19 cellular contexts compared by ENCODE assay signal in genomic region chrX:110397904-110398303, GRCh38. TPM values are rescaled to one million over a fixed set of nuclear protein-coding genes. Genes with fewer than 3 reads are reported as not detected.
DNase-seq lines count a peak whose midpoint lies in the region; ATAC-seq, FAIRE-seq and TF ChIP-seq lines count a peak whose summit lies in the region.
"Had no signal": no experiment of that assay in that cellular context is flagged by ENCODE, and none has a peak within 500 bp of the region (broad histone marks: within the 10 kb centered on the region; RNA-seq: fewer than 3 reads in every experiment).

No MANE protein-coding gene starts in this region.

- WGBS in H1 (ENCODE audit: extremely low coverage in 1 of 2, insufficient coverage in 1 of 2, insufficient read length in 1 of 2, insufficient replicate concordance in 2 of 2, low coverage in 1 of 2, low lambda C conversion rate in 2 of 2, missing lambda C conversion rate in 1 of 2), 2 experiments: 75% methylated on average over 4 of the region's 6 CpGs; no CpG with 5 or more reads in 1 of the 2 experiments
- WGBS in mesenchymal stem cell: 80% methylated on average over 4 of the region's 6 CpGs

- H2AFZ ChIP-seq in GM23338 (peak overlapping the region; percentile 43; the same call in 1 of the 2 replicates), H1 (ENCODE audit: low read length) (peak overlapping the region; percentile 76; the same call in 1 of the 2 replicates), mesenchymal stem cell (ENCODE audit: low read depth, low read length) (no peak overlapping the region)

- H3K36me3 ChIP-seq in GM23338 (ENCODE audit: insufficient read depth) (no peaks in the 10 kb centered on the region), H1 (ENCODE audit: control insufficient read depth in 2 of 4, insufficient read depth in 4 of 4, low read length in 3 of 4) (no peaks in the 10 kb centered on the region), mesenchymal stem cell (ENCODE audit: control insufficient read depth in 1 of 2, insufficient read depth in 2 of 2, low read depth in 1 of 2, low read length in 2 of 2) (no peaks in the 10 kb centered on the region)

- CTCF ChIA-PET in H1 (lab: Charles Lee; ENCODE audit: partially characterized antibody): interaction anchor here (1.2 to 3.1 kb wide), 3 partner anchors 8 to 230 kb away, joined by 3 to 14 read pairs (median 4); no protein-coding TSS in a partner anchor

- TF ChIP-seq CTCF in GM23338 (conservative IDR thresholded peaks at IDR 0.05; ENCODE audit: low read depth in 2 of 2) (no peak), H1 (IDR thresholded peaks at IDR 0.05; ENCODE audit: control extremely low read depth in 1 of 3, insufficient read depth in 1 of 3, low read depth in 1 of 3, low read length in 3 of 3) (no peak)

- H3K36me3 Mint-ChIP-seq in GM23338 (ENCODE audit: low read depth): no peaks in the 10 kb centered on the region
- H3K36me3 Mint-ChIP-seq: CD14-positive monocyte had no signal

- H3K27me3 Mint-ChIP-seq in GM23338 (ENCODE audit: insufficient read depth, low read depth, poor library complexity): no peaks in the 10 kb centered on the region

- no peak overlapping the region for H4K5ac ChIP-seq in H1 (ENCODE audit: insufficient read length, low read depth, low read length)

- H2BK5ac ChIP-seq in H1 (ENCODE audit: low read depth, low read length) (no peak overlapping the region), mesenchymal stem cell (ENCODE audit: low read depth, low read length, poor library complexity, severe bottlenecking) (no peak overlapping the region)

- H2BK15ac ChIP-seq in H1 (ENCODE audit: low read length) (0 out of 2 replicates have a peak overlapping the region, but pooled peaks have one; percentile 46), mesenchymal stem cell (ENCODE audit: low read depth, poor library complexity, severe bottlenecking) (no peak overlapping the region)

- TF ChIP-seq RAD21 in H1 (IDR thresholded peaks at IDR 0.05 in 1 of 2, conservative IDR thresholded peaks at IDR 0.05 in 1 of 2; ENCODE audit: low read depth in 2 of 2, low read length in 2 of 2): no peak

- H3K4me3 Mint-ChIP-seq in GM23338: no peak overlapping the region
- H3K4me3 Mint-ChIP-seq: CD14-positive monocyte had no signal

- H3K23ac ChIP-seq in H1 (ENCODE audit: insufficient read length) (no peak overlapping the region), mesenchymal stem cell (ENCODE audit: low read length in 2 of 2) (no peak overlapping the region)

- H3K27me3 ChIP-seq in GM23338 (ENCODE audit: insufficient read depth): no peaks in the 10 kb centered on the region
- H3K27me3 ChIP-seq in H1 (replicated peaks in 1 of 4; ENCODE audit: control insufficient read depth in 3 of 4, extremely low read depth in 1 of 4, insufficient read depth in 3 of 4, low read length in 3 of 4): no peaks in the 10 kb centered on the region
- peaks cover 0 to 27% of the 10 kb centered on the region in 2 experiments for H3K27me3 ChIP-seq in mesenchymal stem cell (ENCODE audit: control insufficient read depth in 1 of 2, insufficient read depth in 1 of 2, low read length in 2 of 2)

- H3K9me3 ChIP-seq in H1 (ENCODE audit: insufficient read depth in 2 of 2, low read depth in 1 of 2, low read length in 1 of 2): no peaks in the 10 kb centered on the region
- no peaks in the 10 kb centered on the region for H3K9me3 ChIP-seq in mesenchymal stem cell (ENCODE audit: control insufficient read depth, low read length)
- H3K9me3 ChIP-seq: A549, Caco-2, SK-N-SH had no signal

- no peaks in the 10 kb centered on the region for H3K9me3 Mint-ChIP-seq in GM23338
- H3K9me3 Mint-ChIP-seq: CD14-positive monocyte had no signal

- no peak overlapping the region for H3K4me2 ChIP-seq in GM23338
- H3K4me2 ChIP-seq in H1 (ENCODE audit: insufficient read depth in 1 of 2, low read depth in 2 of 2, low read length in 2 of 2): no peak overlapping the region
- no peak overlapping the region for H3K4me2 ChIP-seq in mesenchymal stem cell (ENCODE audit: low read length, poor library complexity, severe bottlenecking)
- H3K4me2 ChIP-seq: SK-N-SH had no signal

- H2BK120ac ChIP-seq in H1 (replicated peaks; ENCODE audit: low read depth, low read length) (no peak overlapping the region), mesenchymal stem cell (ENCODE audit: low read depth, low read length) (peak overlapping the region; percentile 19)

- no peaks in the 10 kb centered on the region for H3K79me2 ChIP-seq in GM23338 (replicated peaks; ENCODE audit: insufficient read depth)
- H3K79me2 ChIP-seq in H1 (ENCODE audit: control insufficient read depth in 1 of 2, insufficient read depth in 2 of 2, low read length in 2 of 2): no peaks in the 10 kb centered on the region

- H3K4me1 Mint-ChIP-seq in GM23338: peaks cover 12% of the 10 kb centered on the region

- H3K4ac ChIP-seq in H1 (replicated peaks; ENCODE audit: insufficient read length, low read depth, low read length): no peak overlapping the region
- no peak overlapping the region for H3K4ac ChIP-seq in mesenchymal stem cell (ENCODE audit: low read depth in 1 of 2, low read length in 2 of 2)

- no peak overlapping the region for H3K9ac ChIP-seq in H1 (replicated peaks in 1 of 4; ENCODE audit: extremely low read depth in 1 of 4, low read depth in 3 of 4, low read length in 3 of 4)
- no peak overlapping the region for H3K9ac ChIP-seq in mesenchymal stem cell (ENCODE audit: low read length)
- H3K9ac ChIP-seq: SK-N-SH had no signal

- H4K8ac ChIP-seq in H1 (ENCODE audit: extremely low read depth, insufficient read depth, low read length) (no peak overlapping the region), mesenchymal stem cell (ENCODE audit: low read length) (peak overlapping the region; percentile 60)

- POLR2A ChIA-PET in H1 (lab: Charles Lee; ENCODE audit: partially characterized antibody): no interaction called here

- H3K27ac ChIP-seq in GM23338 (ENCODE audit: low read depth) (no peak overlapping the region), H1 (ENCODE audit: low read depth, low read length) (no peak overlapping the region), mesenchymal stem cell (ENCODE audit: low read length, poor library complexity, severe bottlenecking) (no peak overlapping the region)

- H3K79me1 ChIP-seq in H1 (ENCODE audit: low read depth, low read length): no peaks in the 10 kb centered on the region
- no peaks in the 10 kb centered on the region for H3K79me1 ChIP-seq in mesenchymal stem cell (replicated peaks; ENCODE audit: low read length, poor library complexity, severe bottlenecking)

- no peaks in the 10 kb centered on the region for H3K9me2 ChIP-seq in GM23338 (ENCODE audit: insufficient read depth)
- H3K9me2 ChIP-seq: SK-N-SH had no signal

- peaks cover 7% of the 10 kb centered on the region; the same call in 1 of the 2 replicates for H3K4me1 ChIP-seq in GM23338 (ENCODE audit: insufficient read depth)
- H3K4me1 ChIP-seq in H1 (replicated peaks in 1 of 4; ENCODE audit: control insufficient read depth in 3 of 4, insufficient read depth in 4 of 4, low read length in 3 of 4): peaks cover 0 to 5% (median 0%) of the 10 kb centered on the region in 4 experiments; a peak in 1 of 7 replicates
- H3K4me1 ChIP-seq in mesenchymal stem cell (ENCODE audit: control insufficient read depth, insufficient read depth, low read depth, low read length): peaks cover 16% of the 10 kb centered on the region

- TF ChIP-seq POLR2A in H1 (IDR thresholded peaks at IDR 0.05; ENCODE audit: control extremely low read depth in 1 of 2, low read depth in 2 of 2, low read length in 2 of 2): no peak

- DNase-seq in GM23338 (ENCODE audit: low spot score): peak; percentile 29
- DNase-seq in NCI-H69 (lab: John Stamatoyannopoulos, UW): peak; percentile 59
- DNase-seq in H1 (ENCODE audit: low read depth in 1 of 2, low spot score in 2 of 2): no peak
- DNase-seq in mesenchymal stem cell: no peak
- no peak for DNase-seq in Ammon's horn (ENCODE audit: low spot score)
- DNase-seq in NCI-H2107 treated with DMSO at 0.1 percent for 48 hours (lab: John Stamatoyannopoulos, UW; ENCODE audit: unreplicated experiment): no peak
- no peak for DNase-seq in SIG-M5 treated with dmso at 0.1 percent for 504 hours (lab: John Stamatoyannopoulos, UW; ENCODE audit: unreplicated experiment)
- DNase-seq: Caco-2, Kasumi-1, NCI-H1436 treated with DMSO at 0.1 percent for 48 hours, NCI-H345, NCI-H526 treated with DMSO at 0.1 percent for 48 hours, SK-N-SH had no signal

- FAIRE-seq in H1 (lab: Jason Lieb, UNC): no peak

- H2AK5ac ChIP-seq in H1 (ENCODE audit: low read depth, low read length) (no peak overlapping the region), mesenchymal stem cell (ENCODE audit: low read length, severe bottlenecking) (no peak overlapping the region)

- no peaks in the 10 kb centered on the region for H3F3A ChIP-seq in GM23338 (replicated peaks; ENCODE audit: low read depth)

- no peak for TF ChIP-seq EP300 in H1 (IDR thresholded peaks at IDR 0.05; ENCODE audit: borderline replicate concordance in 1 of 2, low read depth in 2 of 2, low read length in 2 of 2)

- H4K91ac ChIP-seq in H1 (replicated peaks; ENCODE audit: insufficient read length, low read length) (no peak overlapping the region), mesenchymal stem cell (ENCODE audit: low read length) (peak overlapping the region; percentile 39)

- no peaks in the 10 kb centered on the region for H3K23me2 ChIP-seq in H1 (ENCODE audit: low read depth, low read length)

- no peak overlapping the region for H3K27ac Mint-ChIP-seq in GM23338
- H3K27ac Mint-ChIP-seq: CD14-positive monocyte had no signal

- H2BK12ac ChIP-seq in H1 (ENCODE audit: low read depth, low read length) (no peak overlapping the region), mesenchymal stem cell (ENCODE audit: low read length in 2 of 2) (no peak overlapping the region)

- no peak overlapping the region for H3K14ac ChIP-seq in H1 (ENCODE audit: insufficient read length)
- H3K14ac ChIP-seq in mesenchymal stem cell (ENCODE audit: low read length in 2 of 2): peak overlapping the region in 1 of 2 experiments; percentile 11

- H4K20me1 ChIP-seq in GM23338 (replicated peaks; ENCODE audit: insufficient read depth): no peaks in the 10 kb centered on the region
- H4K20me1 ChIP-seq in H1 (replicated peaks in 1 of 2; ENCODE audit: control insufficient read depth in 1 of 2, insufficient read depth in 2 of 2, low read length in 2 of 2): no peaks in the 10 kb centered on the region

- no peak overlapping the region for H2BK20ac ChIP-seq in H1 (ENCODE audit: low read length)

- H3K4me3 ChIP-seq in GM23338 (no peak overlapping the region), H1 (ENCODE audit: extremely low read depth in 1 of 4, insufficient read depth in 2 of 4, low read depth in 3 of 4, low read length in 4 of 4) (no peak overlapping the region), mesenchymal stem cell (ENCODE audit: insufficient read depth in 1 of 2, low read depth in 1 of 2, low read length in 2 of 2) (no peak overlapping the region)
- H3K4me3 ChIP-seq: A549 had no signal

- ATAC-seq in GM23338: peak; percentile 37; the same call in 2 of the 3 replicates
- no peak for ATAC-seq in HG03097 (IDR thresholded peaks at IDR 0.05; ENCODE audit: low FRiP score, unreplicated experiment)
- ATAC-seq: A549, Panc1, Right ventricle myocardium inferior had no signal

- no peak overlapping the region for H3K18ac ChIP-seq in H1 (ENCODE audit: extremely low read depth, low read length)
- H3K18ac ChIP-seq in mesenchymal stem cell (ENCODE audit: low read depth in 1 of 2, low read length in 2 of 2): no peak overlapping the region

- no peak overlapping the region for H3K56ac ChIP-seq in H1 (replicated peaks; ENCODE audit: insufficient read length, low read depth, low read length)

RNA-seq across cellular contexts. Expression of gene RTL9, which starts 39.3 kb away (rescaled TPM):
- 0.19 and 0.31 TPM in 2 replicates for total RNA-seq in GM23338 (2014; rRNA removed; shearing (Covaris generic))
- not detected in 2 replicates for polyA plus RNA-seq in GM23338 (2016; fragmentation: Nextera tagmentation; extraction: Ambion mirVana)
- total RNA-seq in H1 (2021; fragmentation: NEBNext Ultra II Directional; extraction: Animal tissue kit (Norgen Biotek cat#: 25700)): 0.11 and 0.20 TPM in 2 replicates
- 0.09 TPM in 2 replicates for polyA plus RNA-seq in H1 (2011; rRNA removed)
- polyA plus RNA-seq in H1 (2011; cell fraction: cytosol; rRNA removed): 0.05 TPM
- 0.10 TPM for polyA plus RNA-seq in H1 (2011; cell fraction: nucleus; rRNA removed)
- 0.08 to 0.13 TPM in 2 of 4 replicates, not detected in the others for polyA plus RNA-seq in H1 (2012, experiment 1 of 2)
- not detected for polyA plus RNA-seq in H1 (2012, experiment 2 of 2)
- 0.14 TPM for polyA plus RNA-seq in H1 (2013, experiment 1 of 2)
- polyA plus RNA-seq in H1 (2013, experiment 2 of 2): 0.13 TPM
- not detected in 2 replicates for polyA minus RNA-seq in H1 (2011; rRNA and poly(A)+ RNA removed)
- polyA minus RNA-seq in H1 (2011; cell fraction: cytosol; rRNA and poly(A)+ RNA removed): not detected
- polyA minus RNA-seq in H1 (2011; cell fraction: nucleus; rRNA and poly(A)+ RNA removed): 0.20 TPM
- polyA plus RNA-seq in mesenchymal stem cell (2013, experiment 1 of 2): 0.33 TPM
- polyA plus RNA-seq in mesenchymal stem cell (2013, experiment 2 of 2): 0.49 TPM
- total RNA-seq: G401 had no signal
- polyA plus RNA-seq: CD14-positive monocyte had no signal

Comparison
In these comparisons a context has a peak if more than half of its experiments do, and no peak if none do; other contexts are left out.
1. DNase-seq: peak in GM23338 (single experiment) and NCI-H69 (single experiment); none in H1 (0 of 2), mesenchymal stem cell (single experiment), Ammon's horn (single experiment), NCI-H2107 treated with DMSO at 0.1 percent for 48 hours (single experiment) and SIG-M5 treated with dmso at 0.1 percent for 504 hours (single experiment).